ENCODE assay signal across 8 cellular contexts in the genomic region with DNA sequence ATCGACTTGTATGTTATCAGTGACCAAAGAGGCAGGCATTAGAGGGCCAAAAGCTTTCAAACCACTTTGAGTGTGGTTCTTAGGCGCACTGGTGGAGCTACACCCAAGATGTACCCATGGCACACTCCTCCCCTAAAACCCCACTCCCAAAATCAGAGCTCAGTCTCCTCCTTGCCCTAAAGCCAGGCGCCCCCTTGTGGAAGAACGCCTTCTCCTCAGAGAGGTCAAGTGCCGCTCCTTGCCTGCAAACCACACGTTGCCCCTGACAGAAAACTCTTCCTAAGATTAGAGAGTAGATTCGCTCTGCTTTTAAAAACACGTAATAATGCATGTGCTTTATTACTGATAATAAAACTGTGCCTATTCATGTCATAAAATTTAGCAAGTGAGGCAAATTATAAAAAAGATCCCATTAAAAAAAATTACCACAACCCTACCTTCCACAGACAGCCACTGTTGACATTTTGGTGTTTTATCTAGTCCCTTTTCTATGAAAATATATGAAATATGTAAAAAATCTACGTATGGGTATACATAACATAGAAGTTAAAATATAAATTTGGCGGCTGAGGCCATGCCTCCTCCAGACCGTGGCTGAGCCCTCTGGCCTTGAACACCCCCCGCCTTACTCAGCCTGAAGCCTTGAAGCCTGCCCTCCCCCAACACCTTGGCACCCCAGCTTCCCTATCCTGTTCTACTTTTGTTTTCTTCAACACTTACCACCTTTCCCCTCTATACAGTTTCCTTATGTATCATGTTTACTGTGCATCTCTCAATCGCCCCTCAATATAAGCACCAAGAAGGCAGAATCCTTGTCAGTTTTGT. TPM values are rescaled to one million over a fixed set of nuclear protein-coding genes. Genes with fewer than 3 reads are reported as not detected.
DNase-seq lines count a peak whose midpoint lies in the region; ATAC-seq and TF ChIP-seq lines count a peak whose summit lies in the region.

No MANE protein-coding gene starts in this region.

- no peaks in the 10 kb centered on the region for H3K36me3 ChIP-seq in SK-N-MC (ENCODE audit: insufficient read depth, low read length)
- no peaks in the 10 kb centered on the region for H3K36me3 ChIP-seq in upper lobe of right lung

- TF ChIP-seq CTCF in Calu3 (IDR thresholded peaks at IDR 0.05; ENCODE audit: unreplicated experiment): peak; percentile 78
- peak; percentile 85 for TF ChIP-seq CTCF in glutamatergic neuron (IDR thresholded peaks at IDR 0.05; ENCODE audit: partially characterized antibody, unreplicated experiment)
- TF ChIP-seq CTCF in upper lobe of right lung (IDR thresholded peaks at IDR 0.05): peak; percentile 85

- H3K4me1 ChIP-seq in upper lobe of right lung: peaks cover 3% of the 10 kb centered on the region

- no peaks in the 10 kb centered on the region for H3K36me3 Mint-ChIP-seq in Calu3 (ENCODE audit: insufficient read depth, unreplicated experiment)
- no peaks in the 10 kb centered on the region for H3K36me3 Mint-ChIP-seq in activated naive CD4-positive, alpha-beta T cell treated with anti-CD3 and anti-CD28 coated beads for 36 hours (ENCODE audit: low read depth)
- H3K36me3 Mint-ChIP-seq in glutamatergic neuron (ENCODE audit: unreplicated experiment): no peaks in the 10 kb centered on the region

- peak; percentile 87 for DNase-seq in Calu3
- DNase-seq in HT-29 (ENCODE audit: low spot score): peak; percentile 84
- peak; percentile 16 for DNase-seq in SK-N-MC (ENCODE audit: low read depth, low spot score)
- DNase-seq in activated naive CD4-positive, alpha-beta T cell treated with anti-CD3 and anti-CD28 coated beads for 36 hours: peak; percentile 93
- peak; percentile 94 for DNase-seq in glutamatergic neuron
- DNase-seq in pons (ENCODE audit: low spot score): peak; percentile 84
- peak; percentile 89 for DNase-seq in upper lobe of right lung

- H3K27ac ChIP-seq in SK-N-MC (no peak overlapping the region), upper lobe of right lung (no peak overlapping the region)

- H3K27ac Mint-ChIP-seq in Calu3 (ENCODE audit: unreplicated experiment) (no peak overlapping the region), glutamatergic neuron (ENCODE audit: unreplicated experiment) (no peak overlapping the region)
- no peak overlapping the region for H3K27ac Mint-ChIP-seq in activated naive CD4-positive, alpha-beta T cell treated with anti-CD3 and anti-CD28 coated beads for 36 hours

- no peak overlapping the region for H3K9ac ChIP-seq in SK-N-MC (ENCODE audit: insufficient read length)

- no peak overlapping the region for H3K4me3 Mint-ChIP-seq in Calu3 (ENCODE audit: low read depth, unreplicated experiment)
- H3K4me3 Mint-ChIP-seq in activated naive CD4-positive, alpha-beta T cell treated with anti-CD3 and anti-CD28 coated beads for 36 hours: no peak overlapping the region
- no peak overlapping the region for H3K4me3 Mint-ChIP-seq in glutamatergic neuron (ENCODE audit: unreplicated experiment)

- H3K9me3 ChIP-seq in SK-N-MC (ENCODE audit: low read depth, low read length) (no peaks in the 10 kb centered on the region), upper lobe of right lung (no peaks in the 10 kb centered on the region)

- no peaks in the 10 kb centered on the region for H3K9me3 Mint-ChIP-seq in Calu3 (ENCODE audit: low read depth, unreplicated experiment)
- H3K9me3 Mint-ChIP-seq in activated naive CD4-positive, alpha-beta T cell treated with anti-CD3 and anti-CD28 coated beads for 36 hours: no peaks in the 10 kb centered on the region
- no peaks in the 10 kb centered on the region for H3K9me3 Mint-ChIP-seq in glutamatergic neuron (ENCODE audit: unreplicated experiment)

- H3K4me3 ChIP-seq in SK-N-MC: no peak overlapping the region
- no peak overlapping the region for H3K4me3 ChIP-seq in upper lobe of right lung

- no peaks in the 10 kb centered on the region for H3K27me3 ChIP-seq in upper lobe of right lung

- intact Hi-C loops in Calu3 (cut with micrococcal nuclease; ENCODE audit: unreplicated experiment) (loop anchor here (1.0 kb wide), 1 partner anchor 97 kb away; no protein-coding TSS in a partner anchor), upper lobe of right lung (cut with DNase I) (no loop called here)
- intact Hi-C loops in activated naive CD4-positive, alpha-beta T cell treated with anti-CD3 and anti-CD28 coated beads for 36 hours (cut with micrococcal nuclease): loop anchor here (1.0 to 2.0 kb wide), 5 partner anchors 32 to 190 kb away; no protein-coding TSS in a partner anchor

- H3K27me3 Mint-ChIP-seq in Calu3 (ENCODE audit: unreplicated experiment) (no peaks in the 10 kb centered on the region), glutamatergic neuron (ENCODE audit: unreplicated experiment) (peaks cover 5% of the 10 kb centered on the region)
- H3K27me3 Mint-ChIP-seq in activated naive CD4-positive, alpha-beta T cell treated with anti-CD3 and anti-CD28 coated beads for 36 hours (ENCODE audit: low read depth): no peaks in the 10 kb centered on the region

- no TSS peak for BruUV-seq in Calu3 (replicated peaks; lab: Mats Ljungman, UMichigan)

- peak; percentile 93 for ATAC-seq in upper lobe of right lung
- no peak for ATAC-seq in HG02588 (IDR thresholded peaks at IDR 0.05; ENCODE audit: unreplicated experiment)

- CTCF ChIA-PET in Calu3 (lab: Charles Lee): interaction anchor here (0.5 to 2.0 kb wide), 10 partner anchors 10 to 1693 kb away, joined by 3 to 10 read pairs (median 4); partner anchors contain the start of genes BCL2L10 and LEO1
- CTCF ChIA-PET in activated naive CD4-positive, alpha-beta T cell treated with anti-CD3 and anti-CD28 coated beads for 36 hours (lab: Charles Lee): interaction anchor here (0.5 to 6.1 kb wide), 34 partner anchors 8 to 1281 kb away, joined by 3 to 53 read pairs (median 4); partner anchors contain the start of gene LEO1

- peaks cover 7% of the 10 kb centered on the region for H3K4me1 Mint-ChIP-seq in Calu3 (ENCODE audit: low read depth, unreplicated experiment)
- H3K4me1 Mint-ChIP-seq in activated naive CD4-positive, alpha-beta T cell treated with anti-CD3 and anti-CD28 coated beads for 36 hours (ENCODE audit: low read depth): peaks cover 2% of the 10 kb centered on the region
- peaks cover 18% of the 10 kb centered on the region for H3K4me1 Mint-ChIP-seq in glutamatergic neuron (ENCODE audit: low read depth, unreplicated experiment)

RNA-seq across cellular contexts. Expression of gene BCL2L10, which starts 33.5 kb away (rescaled TPM):
- 0.47 TPM in 1 of 2 replicates, not detected in the other for total RNA-seq in Calu3 (2022)
- total RNA-seq in HT-29 (2014; rRNA removed; shearing (Covaris generic)): 1.3 and 1.5 TPM in 2 replicates
- total RNA-seq in activated naive CD4-positive, alpha-beta T cell treated with anti-CD3 and anti-CD28 coated beads for 36 hours: not detected
- not detected for total RNA-seq in glutamatergic neuron (ENCODE audit: unreplicated experiment)
- not detected for total RNA-seq in upper lobe of right lung

Comparison
In these comparisons a context has a peak if more than half of its experiments do, and no peak if none do; other contexts are left out.
1. DNase-seq: peak in every context shown above with its lines; median percentile 94 in glutamatergic neuron; 93 in activated naive CD4-positive, alpha-beta T cell treated with anti-CD3 and anti-CD28 coated beads for 36 hours; 89 in upper lobe of right lung; 87 in Calu3; 84 in HT-29; 84 in pons; 16 in SK-N-MC.